ENCODE assay signal across 9 cellular contexts in the genomic region with DNA sequence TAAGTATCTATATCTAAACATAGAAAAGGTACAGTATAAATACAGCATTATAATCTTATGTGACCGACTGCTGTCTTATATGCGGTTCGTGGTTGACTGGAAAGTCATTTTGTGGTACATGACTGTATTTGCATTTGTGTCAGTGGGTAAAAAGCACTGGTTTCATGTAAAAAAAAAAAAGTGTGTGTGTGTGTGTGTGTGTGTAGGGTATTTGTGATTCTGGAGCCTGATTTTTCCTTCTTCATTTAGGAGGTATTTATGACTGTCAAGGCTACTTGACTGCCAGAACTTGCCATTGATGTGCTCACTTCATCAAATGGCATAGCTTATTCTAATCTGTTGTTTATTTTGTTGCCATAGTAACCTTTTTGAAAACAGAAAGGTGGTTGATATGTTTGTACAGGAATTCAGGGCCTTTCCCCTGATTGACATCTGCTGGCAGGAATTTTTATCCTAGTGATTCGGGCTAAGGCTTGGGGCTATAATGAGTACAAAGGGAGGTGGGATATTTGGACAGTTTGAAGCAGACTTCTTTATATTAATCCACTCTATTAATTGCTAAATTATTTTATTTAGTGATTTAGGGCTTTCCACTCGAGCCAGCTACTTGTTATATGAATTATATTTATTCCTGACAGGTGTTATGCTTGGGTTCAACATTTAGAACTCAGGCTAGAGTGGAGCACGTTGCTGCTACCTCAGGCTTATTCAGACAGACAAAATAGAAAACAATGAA.
DNase-seq lines count a peak whose midpoint lies in the region; ATAC-seq, FAIRE-seq and TF ChIP-seq lines count a peak whose summit lies in the region.
"Had no signal": no experiment of that assay in that cellular context is flagged by ENCODE, and none has a peak within 500 bp of the region (broad histone marks: within the 10 kb centered on the region; RNA-seq: fewer than 3 reads in every experiment).

No MANE protein-coding gene starts in this region.

- TF ChIP-seq CTCF in kidney (IDR thresholded peaks at IDR 0.05; ENCODE audit: borderline replicate concordance, extremely low read depth, insufficient read depth): no peak

- peak; percentile 82 for ATAC-seq in activated CD8-positive, alpha-beta memory T cell treated with anti-CD3 and anti-CD28 coated beads, Interleukin-2, amount 10 ng/mL, durations not matched to agents 7 days and 5 days
- ATAC-seq in HG02678 (IDR thresholded peaks at IDR 0.05; ENCODE audit: unreplicated experiment): peak; percentile 79

- H3K36me3 ChIP-seq in kidney (ENCODE audit: control insufficient read depth in 1 of 2, insufficient read depth in 2 of 2, low read length in 2 of 2): no peaks in the 10 kb centered on the region
- H3K36me3 ChIP-seq: thoracic aorta had no signal

- H3K4me1 ChIP-seq in kidney (ENCODE audit: control insufficient read depth in 1 of 2, insufficient read depth in 1 of 2, low read depth in 1 of 2, low read length in 2 of 2): peaks cover 0 to 13% of the 10 kb centered on the region in 2 donors

- no peak overlapping the region for H3K27ac ChIP-seq in kidney (ENCODE audit: low read depth in 2 of 2, low read length in 2 of 2)
- H3K27ac ChIP-seq: thoracic aorta had no signal

- H3K4me3 ChIP-seq in kidney (ENCODE audit: low read length in 2 of 2): no peak overlapping the region
- H3K4me3 ChIP-seq: thoracic aorta had no signal

- H3K4me3 Mint-ChIP-seq in activated CD8-positive, alpha-beta memory T cell treated with anti-CD3 and anti-CD28 coated beads, Interleukin-2, amount 10 ng/mL, durations not matched to agents 7 days and 5 days: no peak overlapping the region
- peak overlapping the region; percentile 40 for H3K4me3 Mint-ChIP-seq in activated naive CD8-positive, alpha-beta T cell

- H3K4me1 Mint-ChIP-seq in activated CD8-positive, alpha-beta memory T cell treated with anti-CD3 and anti-CD28 coated beads, Interleukin-2, amount 10 ng/mL, durations not matched to agents 7 days and 5 days: peaks cover 34% of the 10 kb centered on the region
- peaks cover 60% of the 10 kb centered on the region for H3K4me1 Mint-ChIP-seq in activated naive CD8-positive, alpha-beta T cell (ENCODE audit: low read depth)

- H3K27ac Mint-ChIP-seq in activated CD8-positive, alpha-beta memory T cell treated with anti-CD3 and anti-CD28 coated beads, Interleukin-2, amount 10 ng/mL, durations not matched to agents 7 days and 5 days: peak overlapping the region; percentile 16
- peak overlapping the region; percentile 56 for H3K27ac Mint-ChIP-seq in activated naive CD8-positive, alpha-beta T cell

- CTCF ChIA-PET in activated CD8-positive, alpha-beta memory T cell treated with anti-CD3 and anti-CD28 coated beads, Interleukin-2, amount 10 ng/mL, durations not matched to agents 7 days and 5 days (lab: Charles Lee): interaction anchor here (0.6 to 1.4 kb wide), 4 partner anchors 11 to 127 kb away, joined by 3 read pairs; no protein-coding TSS in a partner anchor

- H3K9ac ChIP-seq in kidney (ENCODE audit: low read length in 2 of 2): no peak overlapping the region

- DNase-seq in activated CD8-positive, alpha-beta memory T cell treated with anti-CD3 and anti-CD28 coated beads, Interleukin-2, amount 10 ng/mL, durations not matched to agents 7 days and 5 days: peak; percentile 62
- no peak for DNase-seq in activated CD8-positive, alpha-beta memory T cell treated with anti-CD3 and anti-CD28 coated beads, Interleukin-2, amount 50 U/mL, for 48 hours
- DNase-seq in NCI-H1105 treated with DMSO at 0.1 percent for 48 hours (lab: John Stamatoyannopoulos, UW) (peak; percentile 76), kidney (no peak), NCI-H1436 (lab: John Stamatoyannopoulos, UW) (no peak), cerebellum (ENCODE audit: low spot score) (no peak)

- peaks cover 21% of the 10 kb centered on the region for H3K36me3 Mint-ChIP-seq in activated CD8-positive, alpha-beta memory T cell treated with anti-CD3 and anti-CD28 coated beads, Interleukin-2, amount 10 ng/mL, durations not matched to agents 7 days and 5 days
- peaks cover 12% of the 10 kb centered on the region for H3K36me3 Mint-ChIP-seq in activated naive CD8-positive, alpha-beta T cell

- peaks cover 8% of the 10 kb centered on the region for H3K9me3 Mint-ChIP-seq in activated CD8-positive, alpha-beta memory T cell treated with anti-CD3 and anti-CD28 coated beads, Interleukin-2, amount 10 ng/mL, durations not matched to agents 7 days and 5 days (ENCODE audit: low read depth)
- H3K9me3 Mint-ChIP-seq in activated naive CD8-positive, alpha-beta T cell (ENCODE audit: low read depth): peaks cover 9% of the 10 kb centered on the region

- FAIRE-seq in kidney (lab: Jason Lieb, UNC): peak; percentile 30

- intact Hi-C loops in kidney (cut with DNase I): no loop called here

- peaks cover 4% of the 10 kb centered on the region for H3K27me3 Mint-ChIP-seq in activated CD8-positive, alpha-beta memory T cell treated with anti-CD3 and anti-CD28 coated beads, Interleukin-2, amount 10 ng/mL, durations not matched to agents 7 days and 5 days
- no peaks in the 10 kb centered on the region for H3K27me3 Mint-ChIP-seq in activated naive CD8-positive, alpha-beta T cell

- H3K9me3 ChIP-seq in kidney (ENCODE audit: control insufficient read depth in 1 of 2, low read length in 2 of 2): no peaks in the 10 kb centered on the region
- H3K9me3 ChIP-seq: thoracic aorta had no signal

Comparison
In these comparisons a context has a peak if more than half of its experiments do, and no peak if none do; other contexts are left out.
1. DNase-seq: peak in activated CD8-positive, alpha-beta memory T cell treated with anti-CD3 and anti-CD28 coated beads, Interleukin-2, amount 10 ng/mL, durations not matched to agents 7 days and 5 days (single experiment) and NCI-H1105 treated with DMSO at 0.1 percent for 48 hours (single experiment); none in activated CD8-positive, alpha-beta memory T cell treated with anti-CD3 and anti-CD28 coated beads, Interleukin-2, amount 50 U/mL, for 48 hours (single experiment), kidney (single experiment), NCI-H1436 (single experiment) and cerebellum (single experiment).